ENCODE assay signal across 1 cellular context in genomic region chr9:17064558-17064957, GRCh38.
TF ChIP-seq lines count a peak whose summit lies in the region.

No MANE protein-coding gene starts in this region.

TF ChIP-seq in GM23338, 12 proteins besides CTCF, POLR2A, EP300 and RAD21 (continued from another document):
- TF ChIP-seq REST (IDR thresholded peaks at IDR 0.05; ENCODE audit: unreplicated experiment) (no peak), ETS1 (IDR thresholded peaks at IDR 0.05) (no peak), JUNB (IDR thresholded peaks at IDR 0.05; ENCODE audit: unreplicated experiment) (no peak), NANOG (IDR thresholded peaks at IDR 0.05; ENCODE audit: borderline replicate concordance) (no peak), STAT1 (IDR thresholded peaks at IDR 0.05; ENCODE audit: unreplicated experiment) (no peak), ZNF462 (CRISPR knock-in tag; IDR thresholded peaks at IDR 0.05) (no peak), CREB1 (CRISPR knock-in tag; IDR thresholded peaks at IDR 0.05; ENCODE audit: low read depth) (no peak), EZH2 (IDR thresholded peaks at IDR 0.05; ENCODE audit: low read depth, unreplicated experiment) (no peak), POLR2AphosphoS5 (IDR thresholded peaks at IDR 0.05; ENCODE audit: low read depth) (no peak), EZH2phosphoT487 (IDR thresholded peaks at IDR 0.05; ENCODE audit: unreplicated experiment) (no peak), ZNF114 (CRISPR knock-in tag; IDR thresholded peaks at IDR 0.05) (no peak)
